ENCODE assay signal across 8 cellular contexts in genomic region chr11:102317768-102318103, GRCh38. TPM values are rescaled to one million over a fixed set of nuclear protein-coding genes. Genes with fewer than 3 reads are reported as not detected.
DNase-seq lines count a peak whose midpoint lies in the region; ATAC-seq and TF ChIP-seq lines count a peak whose summit lies in the region.

No MANE protein-coding gene starts in this region.

- ATAC-seq in lower lobe of right lung (peak in 1 of 2 donors; percentile 32), GM18505 (IDR thresholded peaks at IDR 0.05; ENCODE audit: unreplicated experiment) (no peak), HG02870 (IDR thresholded peaks at IDR 0.05; ENCODE audit: unreplicated experiment) (no peak)

- DNase-seq in activated naive CD4-positive, alpha-beta T cell treated with Interleukin-2 at 50 U/mL for 16 hours = no peak
- no peak for DNase-seq in brain microvascular endothelial cell
- DNase-seq in lower lobe of right lung = no peak
- DNase-seq in vagina (ENCODE audit: extremely low spot score in 2 of 2) = no peak
- no peak for DNase-seq in stimulated activated CD4-positive, alpha-beta T cell treated with anti-CD3 and anti-CD28 coated beads, Interleukin-2, amount 100 ng/mL, for 48 hours

- peak overlapping the region; percentile 97 for H3K4me3 Mint-ChIP-seq in activated naive CD4-positive, alpha-beta T cell treated with anti-CD3 and anti-CD28 coated beads, Interleukin-2, amount 50 U/mL, for 24 hours

- TF ChIP-seq CTCF in brain microvascular endothelial cell (IDR thresholded peaks at IDR 0.05; ENCODE audit: low read depth, low read length, missing control alignments) = no peak
- TF ChIP-seq CTCF in lower lobe of right lung (IDR thresholded peaks at IDR 0.05) = no peak
- no peak for TF ChIP-seq CTCF in vagina (IDR thresholded peaks at IDR 0.05)

- no peaks in the 10 kb centered on the region for H3K9me3 ChIP-seq in lower lobe of right lung
- H3K9me3 ChIP-seq in vagina = no peaks in the 10 kb centered on the region

- H3K4me1 Mint-ChIP-seq in activated naive CD4-positive, alpha-beta T cell treated with anti-CD3 and anti-CD28 coated beads, Interleukin-2, amount 50 U/mL, for 24 hours = peaks cover 69% of the 10 kb centered on the region

- H3K27ac ChIP-seq in brain microvascular endothelial cell (peak overlapping the region; percentile 22), lower lobe of right lung (peak overlapping the region; percentile 81), vagina (peak overlapping the region; percentile 84)

- intact Hi-C loops in lower lobe of right lung (cut with DNase I) (no loop called here), vagina (cut with DNase I) (no loop called here)

- H3K9me3 Mint-ChIP-seq in activated naive CD4-positive, alpha-beta T cell treated with anti-CD3 and anti-CD28 coated beads, Interleukin-2, amount 50 U/mL, for 24 hours = no peaks in the 10 kb centered on the region

- peaks cover 25% of the 10 kb centered on the region for H3K36me3 Mint-ChIP-seq in activated naive CD4-positive, alpha-beta T cell treated with anti-CD3 and anti-CD28 coated beads, Interleukin-2, amount 50 U/mL, for 24 hours

- no peak for TF ChIP-seq POLR2A in vagina (IDR thresholded peaks at IDR 0.05)
- no peak for TF ChIP-seq POLR2A in GM18505 (IDR thresholded peaks at IDR 0.05; ENCODE audit: borderline replicate concordance, extremely low read depth, insufficient read depth, insufficient read length)

- H3K27me3 ChIP-seq in brain microvascular endothelial cell (replicated peaks) (no peaks in the 10 kb centered on the region), lower lobe of right lung (ENCODE audit: low read depth) (no peaks in the 10 kb centered on the region), vagina (no peaks in the 10 kb centered on the region)

- H3K4me1 ChIP-seq in lower lobe of right lung (peaks cover 68% of the 10 kb centered on the region), vagina (peaks cover 41% of the 10 kb centered on the region)

- in situ Hi-C loops in brain microvascular endothelial cell (cut with HindIII; ENCODE audit: low pct_ligation_motif_present, low sequenced_read_pairs) = no loop called here

- peak overlapping the region; percentile 99 for H3K27ac Mint-ChIP-seq in activated naive CD4-positive, alpha-beta T cell treated with anti-CD3 and anti-CD28 coated beads, Interleukin-2, amount 50 U/mL, for 24 hours

- H3K4me3 ChIP-seq in brain microvascular endothelial cell (ENCODE audit: low read depth, low read length) (peak overlapping the region; percentile 68), lower lobe of right lung (peak overlapping the region; percentile 58), vagina (peak overlapping the region; percentile 66 to 78)

- H3K27me3 Mint-ChIP-seq in activated naive CD4-positive, alpha-beta T cell treated with anti-CD3 and anti-CD28 coated beads, Interleukin-2, amount 50 U/mL, for 24 hours = no peaks in the 10 kb centered on the region

- H3K36me3 ChIP-seq in brain microvascular endothelial cell (replicated peaks) (no peaks in the 10 kb centered on the region), lower lobe of right lung (no peaks in the 10 kb centered on the region), vagina (no peaks in the 10 kb centered on the region)

RNA-seq across cellular contexts. Expression of gene BIRC3, which starts 0.5 kb away (rescaled TPM):
- total RNA-seq in lower lobe of right lung = 17.8 TPM
- 7.1 TPM for total RNA-seq in vagina

RNA-seq across cellular contexts. Expression of gene BIRC2, which starts 29.3 kb away (rescaled TPM):
- total RNA-seq in lower lobe of right lung (46.0 TPM), vagina (52.1 TPM)

Comparison
In these comparisons a context has a peak if more than half of its experiments do, and no peak if none do; other contexts are left out.
1. H3K27ac ChIP-seq: peak in every context shown above with its lines; median percentile 84 in vagina; 81 in lower lobe of right lung; 22 in brain microvascular endothelial cell.